Comparison of ENCODE assay signal across 8 cellular contexts in the genomic region with DNA sequence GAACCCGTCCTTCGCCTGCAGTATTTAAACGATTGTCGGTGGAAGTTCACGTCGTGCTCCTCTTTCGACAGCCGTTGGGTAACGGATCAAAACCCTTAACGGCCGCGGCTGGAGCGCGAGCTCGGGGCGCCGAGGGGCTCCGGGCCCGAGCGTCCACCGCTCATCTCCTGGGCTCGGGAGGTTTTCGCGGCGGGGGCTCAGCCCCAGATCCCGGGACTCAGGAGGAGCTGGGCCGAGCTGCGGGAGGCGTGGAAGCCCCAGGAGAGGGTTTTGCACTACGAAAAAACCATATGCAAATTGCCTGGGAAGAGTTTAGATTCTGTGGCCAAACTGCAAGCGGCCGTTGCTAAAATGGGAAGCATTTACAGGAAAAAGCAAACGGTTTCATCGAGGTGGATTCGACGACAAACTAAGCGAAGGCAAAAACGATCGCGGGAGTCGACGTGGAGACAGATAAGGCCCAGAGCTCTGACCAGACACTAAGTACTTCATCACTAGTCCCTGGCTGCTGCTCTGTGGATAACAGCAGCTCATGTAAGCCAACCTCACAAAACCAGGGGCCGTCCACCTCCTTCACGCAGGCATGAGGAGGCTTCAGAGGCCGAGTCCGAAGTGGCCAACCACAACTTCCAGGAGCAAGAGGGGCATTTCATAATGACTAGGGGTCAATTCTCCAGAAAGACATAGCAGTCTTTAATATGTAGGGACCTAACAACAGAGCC.
DNase-seq lines count a peak whose midpoint lies in the region; ATAC-seq and TF ChIP-seq lines count a peak whose summit lies in the region.

No MANE protein-coding gene starts in this region.

- H3K9me3 ChIP-seq in AG04450 (ENCODE audit: control insufficient read depth, insufficient read depth, low read length) (peaks cover 4% of the 10 kb centered on the region), heart left ventricle (peaks cover 0 to 6% (median 0%) of the 10 kb centered on the region in 12 donors), neutrophil (no peaks in the 10 kb centered on the region)

- DNase-seq in AG04450 (ENCODE audit: low read depth, low spot score) (no peak), heart left ventricle (no peak), NCI-H187 (lab: John Stamatoyannopoulos, UW) (no peak), DMS79 treated with DMSO at 0.1 percent for 48 hours (lab: John Stamatoyannopoulos, UW) (no peak), caudate nucleus (lab: John Stamatoyannopoulos, UW) (no peak)
- DNase-seq in activated CD8-positive, alpha-beta T cell treated with anti-CD3 and anti-CD28 coated beads, Interleukin-2, amount 10 ng/mL, durations not matched to agents 7 days and 5 days = no peak

- H3K4me3 Mint-ChIP-seq in activated CD8-positive, alpha-beta T cell treated with anti-CD3 and anti-CD28 coated beads, Interleukin-2, amount 10 ng/mL, durations not matched to agents 7 days and 5 days = peak overlapping the region; percentile 39

- 12 to 22% (median 16%) methylated on average over 41 to 46 of the region's 46 CpGs for WGBS in heart left ventricle, 4 donors

- H3K36me3 ChIP-seq in heart left ventricle (no peaks in the 10 kb centered on the region), neutrophil (no peaks in the 10 kb centered on the region)

- H3K4me1 Mint-ChIP-seq in activated CD8-positive, alpha-beta T cell treated with anti-CD3 and anti-CD28 coated beads, Interleukin-2, amount 10 ng/mL, durations not matched to agents 7 days and 5 days (ENCODE audit: low read depth) = peaks cover 7% of the 10 kb centered on the region

- H3K27ac ChIP-seq in AG04450 (ENCODE audit: low read depth, low read length) (no peak overlapping the region), heart left ventricle (no peak overlapping the region), neutrophil (no peak overlapping the region), caudate nucleus (ENCODE audit: low read depth, low read length) (no peak overlapping the region)

- H3K4me3 ChIP-seq in AG04450 (ENCODE audit: low read depth, low read length) = peak overlapping the region; percentile 18
- peak overlapping the region in 11 of 12 donors; percentile 33 to 57 (median 48) for H3K4me3 ChIP-seq in heart left ventricle
- H3K4me3 ChIP-seq in neutrophil (ENCODE audit: low read depth in 1 of 2, low read length in 1 of 2) = peak overlapping the region; percentile 35 to 44

- ATAC-seq in activated CD8-positive, alpha-beta T cell treated with anti-CD3 and anti-CD28 coated beads, Interleukin-2, amount 10 ng/mL, durations not matched to agents 7 days and 5 days = no peak
- ATAC-seq in heart left ventricle (peak in 1 of 4 donors; percentile 53), GM19467 (IDR thresholded peaks at IDR 0.05; ENCODE audit: unreplicated experiment) (no peak)

- H3K27me3 ChIP-seq in AG04450 (ENCODE audit: control insufficient read depth, insufficient read depth, low read length) (peaks cover 18% of the 10 kb centered on the region), heart left ventricle (no peaks in the 10 kb centered on the region), neutrophil (peaks cover 15% of the 10 kb centered on the region)

- H3K9me3 Mint-ChIP-seq in activated CD8-positive, alpha-beta T cell treated with anti-CD3 and anti-CD28 coated beads, Interleukin-2, amount 10 ng/mL, durations not matched to agents 7 days and 5 days (ENCODE audit: insufficient read depth) = peaks cover 14% of the 10 kb centered on the region

- H3K4me1 ChIP-seq in heart left ventricle = peaks cover 0 to 13% (median 4%) of the 10 kb centered on the region in 12 donors
- peaks cover 0 to 10% of the 10 kb centered on the region in 2 experiments for H3K4me1 ChIP-seq in neutrophil (ENCODE audit: control insufficient read depth in 1 of 2, insufficient read depth in 1 of 2, low read depth in 1 of 2, low read length in 1 of 2)

- TF ChIP-seq POLR2A in heart left ventricle (IDR thresholded peaks at IDR 0.05) = no peak

- no peak for TF ChIP-seq CTCF in AG04450 (IDR thresholded peaks at IDR 0.05; ENCODE audit: low read depth, low read length)
- TF ChIP-seq CTCF in heart left ventricle (IDR thresholded peaks at IDR 0.05) = no peak
- no peak for TF ChIP-seq CTCF in neutrophil (IDR thresholded peaks at IDR 0.05)

- H3K27ac Mint-ChIP-seq in activated CD8-positive, alpha-beta T cell treated with anti-CD3 and anti-CD28 coated beads, Interleukin-2, amount 10 ng/mL, durations not matched to agents 7 days and 5 days = no peak overlapping the region

- intact Hi-C loops in heart left ventricle (cut with DNase I) = loop anchor here in 1 of 10 donors (10.0 kb wide), 1 partner anchor 56 kb away; no protein-coding TSS in a partner anchor

- POLR2A ChIA-PET in AG04450 (lab: Yijun Ruan, JAX) = interaction anchor here (0.7 kb wide), 1 partner anchor 41 kb away, joined by 3 read pairs; no protein-coding TSS in a partner anchor
- POLR2A ChIA-PET in activated CD8-positive, alpha-beta T cell treated with anti-CD3 and anti-CD28 coated beads, Interleukin-2, amount 10 ng/mL, durations not matched to agents 7 days and 5 days (lab: Charles Lee) = interaction anchor here (0.6 kb wide), 1 partner anchor 243 kb away, joined by 3 read pairs; no protein-coding TSS in a partner anchor

- H3K36me3 Mint-ChIP-seq in activated CD8-positive, alpha-beta T cell treated with anti-CD3 and anti-CD28 coated beads, Interleukin-2, amount 10 ng/mL, durations not matched to agents 7 days and 5 days (ENCODE audit: low read depth) = peaks cover 3% of the 10 kb centered on the region

- CTCF ChIA-PET in AG04450 (lab: Charles Lee) = interaction anchor here (0.7 to 2.1 kb wide), 11 partner anchors 10 to 464 kb away, joined by 3 to 19 read pairs (median 3); no protein-coding TSS in a partner anchor
- CTCF ChIA-PET in activated CD8-positive, alpha-beta T cell treated with anti-CD3 and anti-CD28 coated beads, Interleukin-2, amount 10 ng/mL, durations not matched to agents 7 days and 5 days (lab: Charles Lee) = no interaction called here

- peaks cover 26% of the 10 kb centered on the region for H3K27me3 Mint-ChIP-seq in activated CD8-positive, alpha-beta T cell treated with anti-CD3 and anti-CD28 coated beads, Interleukin-2, amount 10 ng/mL, durations not matched to agents 7 days and 5 days (ENCODE audit: low read depth)
